Comparison of ENCODE assay signal across 8 cellular contexts in the genomic region with DNA sequence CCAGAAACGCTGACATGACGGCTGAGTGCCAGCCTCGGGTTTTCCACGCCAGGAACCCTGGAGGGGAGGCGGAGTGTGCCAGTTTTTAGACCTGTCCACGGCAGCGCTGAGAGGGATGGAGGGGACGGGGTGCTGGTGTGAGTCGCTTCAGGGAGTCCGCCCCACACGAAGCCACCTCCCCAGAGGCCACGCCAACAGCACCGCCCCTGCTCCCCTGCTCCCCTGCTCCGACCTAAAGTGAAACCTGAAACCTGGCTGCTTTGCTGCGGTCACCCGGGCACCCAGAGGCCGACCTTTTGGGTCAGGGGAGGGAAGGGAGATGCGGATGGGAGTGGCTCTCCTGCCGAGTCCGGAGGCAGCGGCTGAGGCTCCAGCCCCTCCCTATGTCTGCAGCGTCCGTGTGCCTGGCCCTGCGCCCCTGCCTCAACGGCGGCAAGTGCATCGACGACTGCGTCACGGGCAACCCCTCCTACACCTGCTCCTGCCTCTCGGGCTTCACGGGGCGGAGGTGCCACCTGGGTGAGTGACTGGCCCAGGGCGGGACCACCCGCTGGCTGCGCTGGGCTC. TPM values are rescaled to one million over a fixed set of nuclear protein-coding genes. Genes with fewer than 3 reads are reported as not detected.
A peak's percentile ranks its signal among the peaks of the same experiment; 100 is the strongest.
DNase-seq lines count a peak whose midpoint lies in the region; ATAC-seq, FAIRE-seq and TF ChIP-seq lines count a peak whose summit lies in the region.

No MANE protein-coding gene starts in this region.

- H3K27me3 ChIP-seq in K562 (ENCODE audit: control insufficient read depth in 2 of 2, insufficient read depth in 2 of 2, low read length in 2 of 2) (peaks cover 0 to 54% of the 10 kb centered on the region in 2 experiments; a peak in 2 of 5 replicates), HepG2 (ENCODE audit: control insufficient read depth in 1 of 2, insufficient read depth in 2 of 2, low read length in 2 of 2) (peaks cover 2 to 23% of the 10 kb centered on the region in 2 experiments; a peak in 3 of 5 replicates)

- intact Hi-C loops in K562 (cut with micrococcal nuclease) (no loop called here), HepG2 (cut with micrococcal nuclease; ENCODE audit: unreplicated experiment) (no loop called here)

- TF ChIP-seq CTCF in K562 (IDR thresholded peaks at IDR 0.05 in 2 of 3, conservative IDR thresholded peaks at IDR 0.05 in 1 of 3; ENCODE audit: insufficient read depth in 2 of 3, low read depth in 1 of 3, low read length in 3 of 3) (no peak), HepG2 (CRISPR knock-in tag; IDR thresholded peaks at IDR 0.05) (no peak)

- H3K36me3 ChIP-seq in K562 (ENCODE audit: control insufficient read depth, insufficient read depth, low read length) (no peaks in the 10 kb centered on the region), HepG2 (replicated peaks in 1 of 2; ENCODE audit: control insufficient read depth in 1 of 2, insufficient read depth in 2 of 2, low read length in 2 of 2) (no peaks in the 10 kb centered on the region)

- H2AFZ ChIP-seq in K562 (ENCODE audit: low read depth, low read length) (no peak overlapping the region), HepG2 (ENCODE audit: low read length) (no peak overlapping the region)

- DNase-seq in RPMI8226 (peak; percentile 86), K562 (ENCODE audit: extremely low read depth in 1 of 4, low spot score in 3 of 4) (peak; percentile 62 to 71 (median 65)), HepG2 (ENCODE audit: low spot score) (peak; percentile 20), COR-L47 (lab: John Stamatoyannopoulos, UW) (no peak), EL (no peak)
- DNase-seq in stimulated activated naive CD4-positive, alpha-beta T cell (lab: John Stamatoyannopoulos, UW): peak in 5 of 6 experiments; percentile 29 to 74 (median 55)

- H3K9ac ChIP-seq in K562 (ENCODE audit: insufficient read depth in 1 of 2, low read depth in 2 of 2, low read length in 2 of 2): no peak overlapping the region
- H3K9ac ChIP-seq in HepG2 (ENCODE audit: insufficient read depth, low read depth, low read length): no peak overlapping the region

- CTCF ChIA-PET in K562 (lab: Yijun Ruan, JAX; ENCODE audit: low intra/inter-chr PET ratio) (no interaction called here), HepG2 (lab: Yijun Ruan, JAX; ENCODE audit: low intra/inter-chr PET ratio, low total read pairs) (no interaction called here)

- H3K9me3 ChIP-seq in K562 (replicated peaks; ENCODE audit: control insufficient read depth, insufficient read depth, low read depth, low read length) (no peaks in the 10 kb centered on the region), HepG2 (ENCODE audit: low read length) (no peaks in the 10 kb centered on the region)

- H3K4me3 ChIP-seq in K562: no peak overlapping the region
- peak overlapping the region in 1 of 3 experiments; percentile 33; a peak in 1 of 6 replicates for H3K4me3 ChIP-seq in HepG2 (replicated peaks in 1 of 3; ENCODE audit: insufficient read depth in 1 of 3, low read depth in 2 of 3, low read length in 3 of 3)

- WGBS in K562 (ENCODE audit: insufficient coverage, low coverage, missing lambda C conversion rate): under 1% methylated on average over 13 of the region's 36 CpGs
- WGBS in HepG2 (ENCODE audit: low lambda C conversion rate): 27% methylated on average over 22 of the region's 36 CpGs

- BruUV-seq in K562 (replicated peaks; lab: Mats Ljungman, UMichigan) (no TSS peak), HepG2 (replicated peaks; lab: Mats Ljungman, UMichigan) (no TSS peak)

- TF ChIP-seq EP300 in K562 (IDR thresholded peaks at IDR 0.05; ENCODE audit: low read length) (no peak), HepG2 (IDR thresholded peaks at IDR 0.05; ENCODE audit: low read depth in 2 of 2, low read length in 2 of 2) (no peak), HepG2 (CRISPR knock-in tag; IDR thresholded peaks at IDR 0.05; ENCODE audit: borderline replicate concordance) (no peak)

- H3K79me2 ChIP-seq in K562 (ENCODE audit: control insufficient read depth, insufficient read depth, low read length): no peaks in the 10 kb centered on the region
- no peaks in the 10 kb centered on the region for H3K79me2 ChIP-seq in HepG2 (ENCODE audit: insufficient read depth, low read length)

- H4K20me1 ChIP-seq in K562 (replicated peaks; ENCODE audit: control insufficient read depth, insufficient read depth, low read length) (no peaks in the 10 kb centered on the region; the same call in 1 of the 2 replicates), HepG2 (ENCODE audit: insufficient read depth, low read length) (no peaks in the 10 kb centered on the region; the same call in 1 of the 2 replicates)

- H3K4me2 ChIP-seq in K562 (ENCODE audit: insufficient read depth, low read length) (no peak overlapping the region), HepG2 (ENCODE audit: low read depth, low read length) (peak overlapping the region; percentile 46; the same call in 1 of the 2 replicates)

- H3K27ac ChIP-seq in K562 (ENCODE audit: extremely low read depth, low read depth, low read length) (no peak overlapping the region), HepG2 (ENCODE audit: extremely low read length, insufficient read depth, low read length) (no peak overlapping the region)

- no peak for TF ChIP-seq POLR2A in K562 (conservative IDR thresholded peaks at IDR 0.05)
- TF ChIP-seq POLR2A in HepG2 (IDR thresholded peaks at IDR 0.05; ENCODE audit: insufficient read depth in 1 of 2, low read depth in 2 of 2, low read length in 2 of 2): no peak

- in situ Hi-C loops in K562 (cut with MboI) (no loop called here), HepG2 (cut with HindIII; ENCODE audit: extremely low pct_ligation_motif_present, low pct_unique_long_range_greater_than_20kb) (no loop called here)

- ATAC-seq in GM18499 (IDR thresholded peaks at IDR 0.05; ENCODE audit: insufficient read depth, unreplicated experiment) (peak; percentile 48), HG02763 (IDR thresholded peaks at IDR 0.05; ENCODE audit: unreplicated experiment) (peak; percentile 77), K562 (peak; percentile 93), HepG2 (peak; percentile 55)

- no peaks in the 10 kb centered on the region for H3K9me1 ChIP-seq in K562 (ENCODE audit: control insufficient read depth, insufficient read depth, low read length)

- POLR2A ChIA-PET in K562 (lab: Yijun Ruan, JAX) (no interaction called here), HepG2 (lab: Yijun Ruan, JAX) (no interaction called here)

- TF ChIP-seq RAD21 in K562 (CRISPR knock-in tag; conservative IDR thresholded peaks at IDR 0.05 in 1 of 2, IDR thresholded peaks at IDR 0.05 in 1 of 2): no peak
- no peak for TF ChIP-seq RAD21 in HepG2 (CRISPR knock-in tag; IDR thresholded peaks at IDR 0.05)

- H3K4me1 ChIP-seq in K562 (replicated peaks in 1 of 2; ENCODE audit: control insufficient read depth in 2 of 2, insufficient read depth in 2 of 2, low read length in 2 of 2) (peaks cover 0 to 25% of the 10 kb centered on the region in 2 experiments; a peak in 2 of 5 replicates), HepG2 (ENCODE audit: insufficient read depth, low read length) (peaks cover 25% of the 10 kb centered on the region)

- FAIRE-seq in K562 (lab: Jason Lieb, UNC) (no peak), HepG2 (lab: Jason Lieb, UNC) (no peak)

TF ChIP-seq in K562, 482 proteins besides CTCF, POLR2A, EP300 and RAD21 (continues in another document):
- TF ChIP-seq ESRRA (IDR thresholded peaks at IDR 0.05; ENCODE audit: borderline replicate concordance, low read depth): peak; percentile 35; the same call in 1 of the 2 replicates

TF ChIP-seq in HepG2, 621 proteins besides CTCF, POLR2A, EP300 and RAD21 (continues in another document):
- TF ChIP-seq ZNF605 (CRISPR knock-in tag; IDR thresholded peaks at IDR 0.05): no peak

RNA-seq across cellular contexts. Expression of gene SNED1, which starts 38.1 kb away (rescaled TPM):
- total RNA-seq in K562 (2011; cell fraction: chromatin; rRNA removed; ENCODE audit: low replicate concordance): not detected in 2 replicates
- not detected in 2 replicates for total RNA-seq in K562 (2011; cell fraction: nucleolus; rRNA removed)
- not detected in 2 replicates for total RNA-seq in K562 (2011; cell fraction: nucleoplasm; rRNA removed)
- total RNA-seq in K562 (2014; rRNA removed): not detected in 2 replicates
- total RNA-seq in K562 (2014; rRNA removed; fragmentation: Illumina TruSeq; extraction: Trizol): not detected in 2 replicates
- not detected in 2 replicates for total RNA-seq in K562 (2015; rRNA removed; fragmentation: Illumina TruSeq; extraction: Trizol)
- total RNA-seq in K562 (2021): 0.02 and 0.07 TPM in 2 replicates
- 0.06 TPM in 1 of 2 replicates, not detected in the other for polyA plus RNA-seq in K562 (2011; rRNA removed)
- not detected in 2 replicates for polyA plus RNA-seq in K562 (2011; cell fraction: cytosol; rRNA removed)
- polyA plus RNA-seq in K562 (2011; cell fraction: nucleus; rRNA removed): 0.01 TPM in 1 of 2 replicates, not detected in the other
- 0.12 and 0.17 TPM in 2 replicates for polyA plus RNA-seq in K562 (2012)
- not detected in 2 replicates for polyA plus RNA-seq in K562 (2014; fragmentation: Illumina TruSeq; extraction: Trizol)
- under 1 TPM; 0.03 to 0.04 TPM for polyA plus RNA-seq in K562 (2014; fragmentation: Nextera tagmentation; extraction: Ambion mirVana)
- polyA plus RNA-seq in K562 (2014; rRNA removed): 0.03 TPM in 1 of 2 replicates, not detected in the other
- not detected in 2 replicates for polyA minus RNA-seq in K562 (2011; rRNA and poly(A)+ RNA removed)
- not detected in 2 replicates for polyA minus RNA-seq in K562 (2011; cell fraction: cytosol; rRNA and poly(A)+ RNA removed)
- not detected in 2 replicates for polyA minus RNA-seq in K562 (2011; cell fraction: nucleus; rRNA and poly(A)+ RNA removed)
- total RNA-seq in HepG2 (2016; rRNA removed; fragmentation: Illumina TruSeq; extraction: Trizol): 0.15 TPM in 1 of 2 replicates, not detected in the other
- 0.09 and 0.10 TPM in 2 replicates for total RNA-seq in HepG2 (2016; cell fraction: cytosol; rRNA removed; fragmentation: Illumina TruSeq; extraction: Trizol; ENCODE audit: low read depth)
- total RNA-seq in HepG2 (2016; cell fraction: insoluble cytoplasmic fraction; rRNA removed; fragmentation: Illumina TruSeq; extraction: Trizol): 0.03 and 0.26 TPM in 2 replicates
- 0.10 and 0.12 TPM in 2 replicates for total RNA-seq in HepG2 (2016; cell fraction: membrane; rRNA removed; fragmentation: Illumina TruSeq; extraction: Trizol)
- 0.13 and 0.62 TPM in 2 replicates for total RNA-seq in HepG2 (2016; cell fraction: nucleus; rRNA removed; fragmentation: Illumina TruSeq; extraction: Trizol)
- 0.35 and 0.65 TPM in 2 replicates for polyA plus RNA-seq in HepG2 (2011; rRNA removed)
- polyA plus RNA-seq in HepG2 (2011; cell fraction: cytosol; rRNA removed): 0.06 and 0.32 TPM in 2 replicates
- polyA plus RNA-seq in HepG2 (2011; cell fraction: nucleus; rRNA removed): 1.2 and 1.4 TPM in 2 replicates
- 0.31 and 0.46 TPM in 2 replicates for polyA plus RNA-seq in HepG2 (2012)
- 0.03 and 0.10 TPM in 2 replicates for polyA plus RNA-seq in HepG2 (2016; cell fraction: cytosol; fragmentation: Illumina TruSeq; extraction: Trizol; ENCODE audit: low read depth)
- polyA plus RNA-seq in HepG2 (2016; cell fraction: insoluble cytoplasmic fraction; fragmentation: Illumina TruSeq; extraction: Trizol; ENCODE audit: low read depth): 0.04 and 0.24 TPM in 2 replicates
- polyA plus RNA-seq in HepG2 (2016; cell fraction: membrane; fragmentation: Illumina TruSeq; extraction: Trizol; ENCODE audit: low read depth): 0.02 and 0.09 TPM in 2 replicates
- 0.19 and 1.7 TPM in 2 replicates for polyA plus RNA-seq in HepG2 (2016; cell fraction: nucleus; fragmentation: Illumina TruSeq; extraction: Trizol; ENCODE audit: insufficient read depth, low read depth)
- polyA minus RNA-seq in HepG2 (2011; rRNA and poly(A)+ RNA removed; ENCODE audit: low replicate concordance): 0.96 and 3.2 TPM in 2 replicates
- polyA minus RNA-seq in HepG2 (2011; cell fraction: cytosol; rRNA and poly(A)+ RNA removed): 0.44 and 0.79 TPM in 2 replicates
- 0.52 and 0.99 TPM in 2 replicates for polyA minus RNA-seq in HepG2 (2011; cell fraction: nucleus; rRNA and poly(A)+ RNA removed)

Comparison
In these comparisons a context has a peak if more than half of its experiments do, and no peak if none do; other contexts are left out.
1. DNase-seq: peak in RPMI8226 (single experiment), K562 (4 of 4), HepG2 (single experiment) and stimulated activated naive CD4-positive, alpha-beta T cell (5 of 6); none in COR-L47 (single experiment) and EL (single experiment).
2. Peak in every context shown above with its lines, with median percentiles within 50 percentile points of each other: ATAC-seq.